Comparison of ENCODE assay signal across 8 cellular contexts in genomic region chr5:109743770-109744212, GRCh38. TPM values are rescaled to one million over a fixed set of nuclear protein-coding genes. Genes with fewer than 3 reads are reported as not detected.
DNase-seq lines count a peak whose midpoint lies in the region; ATAC-seq and TF ChIP-seq lines count a peak whose summit lies in the region.

No MANE protein-coding gene starts in this region.

- H3K4me1 ChIP-seq in liver (ENCODE audit: control insufficient read depth in 4 of 4, insufficient read depth in 4 of 4, low read length in 3 of 4) (peaks cover 5 to 14% (median 9%) of the 10 kb centered on the region in 4 donors), mucosa of descending colon (ENCODE audit: low read depth) (peaks cover 8% of the 10 kb centered on the region)

- peak overlapping the region in 1 of 2 donors; percentile 3 for H3K27ac ChIP-seq in liver (ENCODE audit: low read depth in 1 of 2, low read length in 2 of 2)

- H3K36me3 Mint-ChIP-seq in dendritic cell treated with granulocyte-macrophage colony-stimulating factor and Interleukin-4, amounts not matched to agents 40 ng/mL and 50 ng/mL, for 4 days (ENCODE audit: low read depth), result peaks cover 39% of the 10 kb centered on the region

- TF ChIP-seq CTCF in AG09309 (IDR thresholded peaks at IDR 0.05; ENCODE audit: control insufficient read depth, insufficient read depth, low read depth, low read length, missing control alignments) (no peak), liver (IDR thresholded peaks at IDR 0.05; ENCODE audit: low read depth, low read length, missing input control) (no peak), mucosa of descending colon (IDR thresholded peaks at IDR 0.05) (no peak), GM13977 (IDR thresholded peaks at IDR 0.05; ENCODE audit: extremely low read depth, insufficient read depth, missing control alignments) (no peak)

- H3K9me3 Mint-ChIP-seq in dendritic cell treated with granulocyte-macrophage colony-stimulating factor and Interleukin-4, amounts not matched to agents 40 ng/mL and 50 ng/mL, for 4 days, result no peaks in the 10 kb centered on the region

- TF ChIP-seq RAD21 in liver (IDR thresholded peaks at IDR 0.05), result peak in 1 of 2 donors; percentile 11

- no peak for ATAC-seq in mucosa of descending colon

- no peaks in the 10 kb centered on the region for H3K27me3 Mint-ChIP-seq in dendritic cell treated with granulocyte-macrophage colony-stimulating factor and Interleukin-4, amounts not matched to agents 40 ng/mL and 50 ng/mL, for 4 days

- H3K36me3 ChIP-seq in MG63 (peaks cover 4% of the 10 kb centered on the region; the same call in 1 of the 2 replicates), liver (ENCODE audit: control insufficient read depth in 4 of 4, insufficient read depth in 3 of 4, low read depth in 1 of 4, low read length in 3 of 4) (no peaks in the 10 kb centered on the region), mucosa of descending colon (ENCODE audit: low read depth) (no peaks in the 10 kb centered on the region)

- H3K9ac ChIP-seq in liver (ENCODE audit: low read depth in 1 of 2, low read length in 2 of 2), result no peak overlapping the region

- H3K9me3 ChIP-seq in MG63 (no peaks in the 10 kb centered on the region), liver (ENCODE audit: control insufficient read depth in 4 of 4, low read length in 3 of 4) (no peaks in the 10 kb centered on the region), mucosa of descending colon (no peaks in the 10 kb centered on the region)

- intact Hi-C loops in dendritic cell treated with granulocyte-macrophage colony-stimulating factor and Interleukin-4, amounts not matched to agents 40 ng/mL and 50 ng/mL, for 4 days (cut with micrococcal nuclease), result loop anchor here (2.0 kb wide), 1 partner anchor 55 kb away; the partner anchor contains the start of gene MAN2A1
- intact Hi-C loops in mucosa of descending colon (cut with DNase I, micrococcal nuclease), result no loop called here

- peak overlapping the region; percentile 93 for H3K27ac Mint-ChIP-seq in dendritic cell treated with granulocyte-macrophage colony-stimulating factor and Interleukin-4, amounts not matched to agents 40 ng/mL and 50 ng/mL, for 4 days

- H3K27me3 ChIP-seq in MG63 (no peaks in the 10 kb centered on the region), liver (ENCODE audit: control insufficient read depth in 4 of 4, insufficient read depth in 4 of 4, low read length in 3 of 4) (no peaks in the 10 kb centered on the region)

- DNase-seq in AG09309 (ENCODE audit: low read depth) (peak; percentile 87), MG63 (peak; percentile 91), T-helper 2 cell (no peak), mucosa of descending colon (no peak), NCI-H1048 (lab: John Stamatoyannopoulos, UW) (no peak), GM13977 (ENCODE audit: low spot score) (no peak)

- no peak overlapping the region for H3K4me3 ChIP-seq in AG09309 (ENCODE audit: control insufficient read depth, low read depth, low read length)
- no peak overlapping the region for H3K4me3 ChIP-seq in MG63
- no peak overlapping the region for H3K4me3 ChIP-seq in liver (ENCODE audit: low read depth in 1 of 3, low read length in 3 of 3)
- H3K4me3 ChIP-seq in mucosa of descending colon, result no peak overlapping the region

- peak overlapping the region; percentile 28 for H3K4me3 Mint-ChIP-seq in dendritic cell treated with granulocyte-macrophage colony-stimulating factor and Interleukin-4, amounts not matched to agents 40 ng/mL and 50 ng/mL, for 4 days

- H3K4me1 Mint-ChIP-seq in dendritic cell treated with granulocyte-macrophage colony-stimulating factor and Interleukin-4, amounts not matched to agents 40 ng/mL and 50 ng/mL, for 4 days (ENCODE audit: low read depth), result peaks cover 45% of the 10 kb centered on the region

- in situ Hi-C loops in GM13977 (cut with MboI; ENCODE audit: low pct_unique_long_range_greater_than_20kb, low sequenced_read_pairs, unreplicated experiment), result no loop called here

- 64% methylated on average over 3 of the region's 3 CpGs for whole genome bisulfite sequencing in liver

TF ChIP-seq in liver, 16 proteins besides CTCF, POLR2A, EP300 and RAD21:
- TF ChIP-seq SP1 (IDR thresholded peaks at IDR 0.05) (no peak), YY1 (IDR thresholded peaks at IDR 0.05) (no peak), TAF1 (conservative IDR thresholded peaks at IDR 0.05) (no peak), MAX (IDR thresholded peaks at IDR 0.05) (peak; percentile 26), EGR1 (IDR thresholded peaks at IDR 0.05; ENCODE audit: low read depth in 2 of 2) (no peak), RXRA (IDR thresholded peaks at IDR 0.05) (peak in 1 of 2 donors; percentile 10), NR2F2 (IDR thresholded peaks at IDR 0.05) (no peak), JUND (IDR thresholded peaks at IDR 0.05) (no peak), HNF4G (IDR thresholded peaks at IDR 0.05) (no peak), HNF4A (conservative IDR thresholded peaks at IDR 0.05) (no peak), FOXA2 (IDR thresholded peaks at IDR 0.05) (no peak), GABPA (IDR thresholded peaks at IDR 0.05 in 1 of 2, conservative IDR thresholded peaks at IDR 0.05 in 1 of 2) (no peak)
- TF ChIP-seq, protein P1, sequence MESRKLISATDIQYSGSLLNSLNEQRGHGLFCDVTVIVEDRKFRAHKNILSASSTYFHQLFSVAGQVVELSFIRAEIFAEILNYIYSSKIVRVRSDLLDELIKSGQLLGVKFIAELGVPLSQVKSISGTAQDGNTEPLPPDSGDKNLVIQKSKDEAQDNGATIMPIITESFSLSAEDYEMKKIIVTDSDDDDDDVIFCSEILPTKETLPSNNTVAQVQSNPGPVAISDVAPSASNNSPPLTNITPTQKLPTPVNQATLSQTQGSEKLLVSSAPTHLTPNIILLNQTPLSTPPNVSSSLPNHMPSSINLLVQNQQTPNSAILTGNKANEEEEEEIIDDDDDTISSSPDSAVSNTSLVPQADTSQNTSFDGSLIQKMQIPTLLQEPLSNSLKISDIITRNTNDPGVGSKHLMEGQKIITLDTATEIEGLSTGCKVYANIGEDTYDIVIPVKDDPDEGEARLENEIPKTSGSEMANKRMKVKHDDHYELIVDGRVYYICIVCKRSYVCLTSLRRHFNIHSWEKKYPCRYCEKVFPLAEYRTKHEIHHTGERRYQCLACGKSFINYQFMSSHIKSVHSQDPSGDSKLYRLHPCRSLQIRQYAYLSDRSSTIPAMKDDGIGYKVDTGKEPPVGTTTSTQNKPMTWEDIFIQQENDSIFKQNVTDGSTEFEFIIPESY (IDR thresholded peaks at IDR 0.05), result no peak
- TF ChIP-seq, protein P2, sequence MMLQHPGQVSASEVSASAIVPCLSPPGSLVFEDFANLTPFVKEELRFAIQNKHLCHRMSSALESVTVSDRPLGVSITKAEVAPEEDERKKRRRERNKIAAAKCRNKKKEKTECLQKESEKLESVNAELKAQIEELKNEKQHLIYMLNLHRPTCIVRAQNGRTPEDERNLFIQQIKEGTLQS (IDR thresholded peaks at IDR 0.05), result no peak
TF ChIP-seq in liver: peak in this region for 2.

RNA-seq across cellular contexts. Expression of gene MAN2A1, which starts 54.1 kb away (rescaled TPM):
- 60.3 and 67.9 TPM in 2 replicates for total RNA-seq in MG63 (2014; rRNA removed; shearing (Covaris generic); ENCODE audit: low replicate concordance)
- total RNA-seq in liver (10 to 100 TPM; 71.1 to 82.8 TPM), mucosa of descending colon (10 to 100 TPM; 56.8 to 88.7 (median 75.1) TPM)
- polyA plus RNA-seq in liver, result 10 to 100 TPM; 21.4 to 23.4 TPM

Comparison
In these comparisons a context has a peak if more than half of its experiments do, and no peak if none do; other contexts are left out.
1. DNase-seq: peak in AG09309 (single experiment) and MG63 (single experiment); none in T-helper 2 cell (0 of 5), mucosa of descending colon (0 of 3), NCI-H1048 (single experiment) and GM13977 (single experiment).